Comparison of ENCODE assay signal across 1 cellular context in genomic region chr12:97556201-97556824, GRCh38.
TF ChIP-seq lines count a peak whose summit lies in the region.

No MANE protein-coding gene starts in this region.

TF ChIP-seq in HepG2, 621 proteins besides CTCF, POLR2A, EP300 and RAD21 (continued from another document and continues in another):
- no peak for TF ChIP-seq ZBTB2 (CRISPR knock-in tag; IDR thresholded peaks at IDR 0.05; ENCODE audit: low read depth)
- TF ChIP-seq ZNF746 (CRISPR knock-in tag; IDR thresholded peaks at IDR 0.05) = no peak
- no peak for TF ChIP-seq ZBTB33 (CRISPR knock-in tag; IDR thresholded peaks at IDR 0.05)
- no peak for TF ChIP-seq FUBP1 (CRISPR knock-in tag; IDR thresholded peaks at IDR 0.05; ENCODE audit: borderline replicate concordance)
- TF ChIP-seq THAP8 (CRISPR knock-in tag; IDR thresholded peaks at IDR 0.05; ENCODE audit: borderline replicate concordance) = no peak
- TF ChIP-seq ZBTB14 (CRISPR knock-in tag; IDR thresholded peaks at IDR 0.05) = no peak
- no peak for TF ChIP-seq SRY (CRISPR knock-in tag; IDR thresholded peaks at IDR 0.05)
- peak; percentile 76; the same call in 1 of the 2 replicates for TF ChIP-seq ETV5 (CRISPR knock-in tag; IDR thresholded peaks at IDR 0.05; ENCODE audit: borderline replicate concordance)
- no peak for TF ChIP-seq ZNF530 (CRISPR knock-in tag; IDR thresholded peaks at IDR 0.05; ENCODE audit: low read depth)
- TF ChIP-seq ZNF709 (CRISPR knock-in tag; IDR thresholded peaks at IDR 0.05) = no peak
- no peak for TF ChIP-seq MIER3 (CRISPR knock-in tag; IDR thresholded peaks at IDR 0.05; ENCODE audit: borderline replicate concordance)
- no peak for TF ChIP-seq EEA1 (CRISPR knock-in tag; IDR thresholded peaks at IDR 0.05; ENCODE audit: borderline replicate concordance)
- TF ChIP-seq ZNF263 (CRISPR knock-in tag; IDR thresholded peaks at IDR 0.05) = no peak
- no peak for TF ChIP-seq RBFOX2 (IDR thresholded peaks at IDR 0.05; ENCODE audit: low read depth, low read length)
- no peak for TF ChIP-seq HMGA1 (CRISPR knock-in tag; conservative IDR thresholded peaks at IDR 0.05)
- TF ChIP-seq KAT7 (CRISPR knock-in tag; IDR thresholded peaks at IDR 0.05; ENCODE audit: borderline replicate concordance) = no peak
- no peak for TF ChIP-seq ATM (IDR thresholded peaks at IDR 0.05; ENCODE audit: borderline replicate concordance)
- TF ChIP-seq ELF4 (CRISPR knock-in tag; IDR thresholded peaks at IDR 0.05; ENCODE audit: borderline replicate concordance) = no peak
- no peak for TF ChIP-seq GABPA (IDR thresholded peaks at IDR 0.05; ENCODE audit: low read depth, low read length)
- peak; percentile 45; the same call in 1 of the 2 replicates for TF ChIP-seq GABPA (CRISPR knock-in tag; IDR thresholded peaks at IDR 0.05; ENCODE audit: low read depth)
- no peak for TF ChIP-seq TRIM22 (IDR thresholded peaks at IDR 0.05)
- no peak for TF ChIP-seq SRSF4 (IDR thresholded peaks at IDR 0.05; ENCODE audit: low read depth, low read length, poor library complexity, severe bottlenecking)
- no peak for TF ChIP-seq FOXK1 (CRISPR knock-in tag; IDR thresholded peaks at IDR 0.05; ENCODE audit: borderline replicate concordance, low read depth)
- no peak for TF ChIP-seq ZSCAN12 (CRISPR knock-in tag; IDR thresholded peaks at IDR 0.05)
- 0 out of 2 replicates have a peak, but pooled peaks have one; percentile 13 for TF ChIP-seq ARID3A (IDR thresholded peaks at IDR 0.05; ENCODE audit: low read depth, low read length)
- TF ChIP-seq DDIT3 (CRISPR knock-in tag; IDR thresholded peaks at IDR 0.05) = no peak
- TF ChIP-seq BCLAF1 (IDR thresholded peaks at IDR 0.05) = no peak
- no peak for TF ChIP-seq BORCS8-MEF2B (CRISPR knock-in tag; IDR thresholded peaks at IDR 0.05)
- TF ChIP-seq SMC3 (IDR thresholded peaks at IDR 0.05; ENCODE audit: low read length) = 0 out of 2 replicates have a peak, but pooled peaks have one; percentile 9
- no peak for TF ChIP-seq SOX13 (IDR thresholded peaks at IDR 0.05)
- TF ChIP-seq SOX13 (CRISPR knock-in tag; conservative IDR thresholded peaks at IDR 0.05 in 1 of 2, IDR thresholded peaks at IDR 0.05 in 1 of 2) = peak in 1 of 2 experiments; percentile 54; a peak in 2 of 4 replicates
- TF ChIP-seq TCF7L2 (IDR thresholded peaks at IDR 0.05; ENCODE audit: low read depth, low read length) = no peak
- TF ChIP-seq MTF1 (CRISPR knock-in tag; IDR thresholded peaks at IDR 0.05) = no peak
- TF ChIP-seq RXRB (CRISPR knock-in tag; IDR thresholded peaks at IDR 0.05; ENCODE audit: borderline replicate concordance) = peak; percentile 38; the same call in 1 of the 2 replicates
- TF ChIP-seq TMF1 (CRISPR knock-in tag; IDR thresholded peaks at IDR 0.05; ENCODE audit: low read depth) = no peak
- peak; percentile 77; the same call in 1 of the 2 replicates for TF ChIP-seq GATA4 (IDR thresholded peaks at IDR 0.05; ENCODE audit: borderline replicate concordance, low read depth)
- no peak for TF ChIP-seq PHF5A (CRISPR knock-in tag; IDR thresholded peaks at IDR 0.05; ENCODE audit: low read depth, unreplicated experiment)
- no peak for TF ChIP-seq HOXA5 (CRISPR knock-in tag; IDR thresholded peaks at IDR 0.05)
- peak; percentile 67 for TF ChIP-seq GATAD2A (CRISPR knock-in tag; IDR thresholded peaks at IDR 0.05)
- TF ChIP-seq SOX6 (IDR thresholded peaks at IDR 0.05) = no peak
- no peak for TF ChIP-seq SOX6 (CRISPR knock-in tag; IDR thresholded peaks at IDR 0.05)
- no peak for TF ChIP-seq ZBTB37 (CRISPR knock-in tag; IDR thresholded peaks at IDR 0.05)
- TF ChIP-seq HMGXB3 (CRISPR knock-in tag; IDR thresholded peaks at IDR 0.05; ENCODE audit: borderline replicate concordance) = no peak
- no peak for TF ChIP-seq ZNF33B (CRISPR knock-in tag; IDR thresholded peaks at IDR 0.05)
